Comparison of ENCODE assay signal across 11 cellular contexts in the genomic region with DNA sequence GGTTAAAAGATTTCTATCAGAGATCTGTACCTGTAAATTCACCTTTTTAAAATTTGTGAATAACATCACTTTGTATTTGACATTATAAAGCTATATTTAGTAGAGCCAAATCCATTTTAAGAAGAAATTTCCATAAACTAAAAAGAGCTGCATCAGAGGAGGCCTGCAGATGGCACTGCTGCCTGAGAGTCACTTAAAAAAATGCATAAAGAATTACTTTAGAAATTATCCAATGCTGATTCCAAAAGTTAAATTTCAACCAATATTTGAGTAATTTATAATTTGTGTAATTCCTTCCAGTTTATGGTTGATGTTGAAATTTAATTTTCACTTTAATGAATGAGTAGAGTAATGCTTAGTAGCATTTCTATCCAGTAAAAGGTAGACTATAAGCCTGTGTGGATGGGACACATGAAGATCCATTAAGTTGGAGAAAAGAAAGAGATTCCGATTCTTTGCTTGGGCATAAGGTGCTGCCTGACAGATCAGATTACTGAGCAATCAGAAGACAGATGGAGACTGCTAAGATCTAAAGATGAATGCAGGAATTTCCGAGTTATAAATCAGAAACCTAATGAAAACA. TPM values are rescaled to one million over a fixed set of nuclear protein-coding genes. Genes with fewer than 3 reads are reported as not detected.
DNase-seq lines count a peak whose midpoint lies in the region; ATAC-seq and TF ChIP-seq lines count a peak whose summit lies in the region.
"Had no signal": no experiment of that assay in that cellular context is flagged by ENCODE, and none has a peak within 500 bp of the region (broad histone marks: within the 10 kb centered on the region; RNA-seq: fewer than 3 reads in every experiment).

No MANE protein-coding gene starts in this region.

- H3K4me1 ChIP-seq in heart left ventricle (no peaks in the 10 kb centered on the region), RWPE2 (ENCODE audit: insufficient read depth, poor library complexity, severe bottlenecking) (no peaks in the 10 kb centered on the region), foreskin keratinocyte (no peaks in the 10 kb centered on the region), uterus (no peaks in the 10 kb centered on the region)

- DNase-seq in heart left ventricle (no peak), Right ventricle myocardium superior (no peak), RWPE2 (ENCODE audit: low spot score) (no peak), foreskin keratinocyte (no peak), uterus (no peak), sciatic nerve (ENCODE audit: low spot score) (no peak)
- DNase-seq: activated naive CD4-positive, alpha-beta T cell treated with Interleukin-2 at 50 U/mL for 16 hours; NCI-H1092 had no signal

- H3K27ac ChIP-seq in heart left ventricle (no peak overlapping the region), RWPE2 (ENCODE audit: poor library complexity, severe bottlenecking) (no peak overlapping the region), foreskin keratinocyte (no peak overlapping the region), uterus (no peak overlapping the region)

- WGBS in heart left ventricle, 4 donors, result 70 to 89% (median 84%) methylated on average over 2 of the region's 2 CpGs

- ATAC-seq in heart left ventricle, result no peak
- no peak for ATAC-seq in Right ventricle myocardium superior (ENCODE audit: poor library complexity)
- no peak for ATAC-seq in RWPE2 (ENCODE audit: low read depth)
- ATAC-seq in foreskin keratinocyte, result peak; percentile 48
- no peak for ATAC-seq in sciatic nerve
- ATAC-seq in GM18858 (IDR thresholded peaks at IDR 0.05; ENCODE audit: unreplicated experiment), result no peak
- ATAC-seq in GM19035 (IDR thresholded peaks at IDR 0.05; ENCODE audit: unreplicated experiment), result no peak

- H3K9me3 ChIP-seq in heart left ventricle (peaks cover 0 to 6% (median 0%) of the 10 kb centered on the region in 12 donors), RWPE2 (ENCODE audit: severe bottlenecking) (no peaks in the 10 kb centered on the region), uterus (no peaks in the 10 kb centered on the region)

- H3K36me3 ChIP-seq in heart left ventricle, result no peaks in the 10 kb centered on the region
- H3K36me3 ChIP-seq in RWPE2 (ENCODE audit: low read depth), result peaks cover 6% of the 10 kb centered on the region; the same call in 1 of the 2 replicates
- no peaks in the 10 kb centered on the region for H3K36me3 ChIP-seq in uterus

- TF ChIP-seq CTCF in heart left ventricle (IDR thresholded peaks at IDR 0.05) (peak; percentile 25 to 74 (median 52)), RWPE2 (IDR thresholded peaks at IDR 0.05; ENCODE audit: poor library complexity, severe bottlenecking) (peak; percentile 89), foreskin keratinocyte (conservative IDR thresholded peaks at IDR 0.05) (peak; percentile 85), uterus (IDR thresholded peaks at IDR 0.05) (peak in 3 of 4 experiments; percentile 5 to 22 (median 20))

- TF ChIP-seq POLR2A in heart left ventricle (IDR thresholded peaks at IDR 0.05) (no peak), uterus (IDR thresholded peaks at IDR 0.05) (no peak)

- intact Hi-C loops in heart left ventricle (cut with DNase I) (loop anchor here in 4 of 10 donors (5.0 to 10.0 kb wide), 3 partner anchors 124 to 1267 kb away; no protein-coding TSS in a partner anchor), Right ventricle myocardium superior (cut with DNase I) (no loop called here), uterus (cut with DNase I; ENCODE audit: low total_unique reads) (no loop called here), sciatic nerve (cut with DNase I) (no loop called here)

- H3K4me3 ChIP-seq in heart left ventricle (no peak overlapping the region), RWPE2 (ENCODE audit: severe bottlenecking) (no peak overlapping the region), uterus (no peak overlapping the region)

- H3K27me3 ChIP-seq in heart left ventricle (no peaks in the 10 kb centered on the region), RWPE2 (ENCODE audit: insufficient read depth, poor library complexity, severe bottlenecking) (no peaks in the 10 kb centered on the region), foreskin keratinocyte (no peaks in the 10 kb centered on the region), uterus (no peaks in the 10 kb centered on the region)

RNA-seq across cellular contexts. Expression of a gene that starts 20.7 kb away (rescaled TPM):
- total RNA-seq in heart left ventricle (not detected), Right ventricle myocardium superior (not detected), foreskin keratinocyte (not detected in 2 replicates), uterus (1 to 10 TPM in 1 of 4 donors, not detected in 3; 3.5 TPM), sciatic nerve (not detected)
- polyA plus RNA-seq in heart left ventricle (not detected), foreskin keratinocyte (not detected in 2 replicates)
- total RNA-seq: pulmonary artery endothelial cell had no signal

RNA-seq across cellular contexts. Expression of a gene that starts 26.4 kb away (rescaled TPM):
- total RNA-seq in heart left ventricle, result 1 to 10 TPM in 2 of 9 donors, under 1 TPM in 6, not detected in 1; 0.09 to 4.2 (median 0.52) TPM
- polyA plus RNA-seq in heart left ventricle, result under 1 TPM; 0.04 to 0.07 TPM
- total RNA-seq in Right ventricle myocardium superior, result 0.56 TPM
- total RNA-seq in foreskin keratinocyte, result 23.3 and 30.2 TPM in 2 replicates
- polyA plus RNA-seq in foreskin keratinocyte, result 6.3 and 9.8 TPM in 2 replicates
- 10 to 100 TPM in 1 of 4 donors, 1 to 10 TPM in 1, under 1 TPM in 2; under 0.01 to 18.1 (median 2.9) TPM for total RNA-seq in uterus
- total RNA-seq in sciatic nerve, result 0.27 TPM

Comparison
In these comparisons a context has a peak if more than half of its experiments do, and no peak if none do; other contexts are left out.
1. CTCF ChIP-seq: peak in every context shown above with its lines; median percentile 89 in RWPE2; 85 in foreskin keratinocyte; 52 in heart left ventricle; 20 in uterus.